8 cellular contexts compared by ENCODE assay signal in the genomic region with DNA sequence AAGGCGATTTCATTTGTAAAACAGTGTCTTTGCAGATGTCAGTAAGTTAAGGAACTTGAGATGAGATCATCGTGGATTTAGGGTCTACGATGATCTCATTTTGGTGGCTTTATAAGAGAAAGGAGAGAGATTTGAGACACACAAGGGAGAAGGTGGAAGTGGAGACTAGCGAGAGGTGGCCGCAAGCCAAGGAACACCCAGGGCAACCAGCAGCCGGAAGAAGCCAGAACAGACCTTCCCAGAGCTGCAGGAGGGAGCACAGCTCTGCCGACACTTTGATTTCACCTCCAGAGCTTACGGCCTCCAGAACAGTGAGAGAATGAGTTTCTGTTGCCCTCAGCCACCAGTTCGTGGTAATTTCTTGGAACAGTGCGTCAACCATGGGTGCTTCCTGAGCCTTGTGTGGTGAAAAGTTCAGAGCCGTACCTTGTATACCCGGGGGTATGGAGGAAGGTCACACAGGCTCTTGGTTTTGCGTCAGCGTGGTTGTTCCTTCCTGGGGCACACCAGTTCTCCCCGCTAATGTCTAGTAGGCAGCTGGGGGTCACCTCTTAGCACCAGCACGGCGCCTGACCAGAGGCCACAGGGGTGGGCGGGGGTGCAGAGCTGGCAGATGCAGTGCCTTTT. TPM values are rescaled to one million over a fixed set of nuclear protein-coding genes. Genes with fewer than 3 reads are reported as not detected.
DNase-seq lines count a peak whose midpoint lies in the region; ATAC-seq lines count a peak whose summit lies in the region.

No MANE protein-coding gene starts in this region.

- peaks cover 35% of the 10 kb centered on the region for H3K4me1 ChIP-seq in mononuclear cell (ENCODE audit: insufficient read depth, low read length)

- peak overlapping the region; percentile 27 for H3K4me3 ChIP-seq in mononuclear cell (ENCODE audit: low read length)

- H3K9me3 ChIP-seq in mononuclear cell (ENCODE audit: low read depth, low read length), result no peaks in the 10 kb centered on the region

- no peaks in the 10 kb centered on the region for H3K27me3 ChIP-seq in mononuclear cell (ENCODE audit: insufficient read depth, low read length)

- H3K27ac ChIP-seq in angular gyrus (ENCODE audit: low read depth, low read length), result peak overlapping the region; percentile 70

- DNase-seq in T-helper 22 cell (ENCODE audit: low read depth), result peak; percentile 63
- peak; percentile 78 for DNase-seq in stimulated activated CD8-positive, alpha-beta memory T cell treated with anti-CD3 and anti-CD28 coated beads, Interleukin-4, amount 100 ng/mL, for 48 hours
- no peak for DNase-seq in NCI-H2081 treated with DMSO at 0.1 percent for 48 hours (lab: John Stamatoyannopoulos, UW)
- no peak for DNase-seq in GOT3 (lab: John Stamatoyannopoulos, UW)
- DNase-seq in DMS153 treated with DMSO at 0.1 percent for 48 hours (lab: John Stamatoyannopoulos, UW; ENCODE audit: unreplicated experiment), result no peak

- no peak for ATAC-seq in HG03039 (IDR thresholded peaks at IDR 0.05; ENCODE audit: unreplicated experiment)

RNA-seq across cellular contexts. Expression of gene SEC14L1, which starts 12.9 kb away (rescaled TPM):
- 74.6 TPM for total RNA-seq in mononuclear cell

Comparison
In these comparisons a context has a peak if more than half of its experiments do, and no peak if none do; other contexts are left out.
1. DNase-seq: peak in T-helper 22 cell (single experiment) and stimulated activated CD8-positive, alpha-beta memory T cell treated with anti-CD3 and anti-CD28 coated beads, Interleukin-4, amount 100 ng/mL, for 48 hours (single experiment); none in NCI-H2081 treated with DMSO at 0.1 percent for 48 hours (single experiment), GOT3 (single experiment) and DMS153 treated with DMSO at 0.1 percent for 48 hours (single experiment).